Comparison of ENCODE assay signal across 1 cellular context in the genomic region with DNA sequence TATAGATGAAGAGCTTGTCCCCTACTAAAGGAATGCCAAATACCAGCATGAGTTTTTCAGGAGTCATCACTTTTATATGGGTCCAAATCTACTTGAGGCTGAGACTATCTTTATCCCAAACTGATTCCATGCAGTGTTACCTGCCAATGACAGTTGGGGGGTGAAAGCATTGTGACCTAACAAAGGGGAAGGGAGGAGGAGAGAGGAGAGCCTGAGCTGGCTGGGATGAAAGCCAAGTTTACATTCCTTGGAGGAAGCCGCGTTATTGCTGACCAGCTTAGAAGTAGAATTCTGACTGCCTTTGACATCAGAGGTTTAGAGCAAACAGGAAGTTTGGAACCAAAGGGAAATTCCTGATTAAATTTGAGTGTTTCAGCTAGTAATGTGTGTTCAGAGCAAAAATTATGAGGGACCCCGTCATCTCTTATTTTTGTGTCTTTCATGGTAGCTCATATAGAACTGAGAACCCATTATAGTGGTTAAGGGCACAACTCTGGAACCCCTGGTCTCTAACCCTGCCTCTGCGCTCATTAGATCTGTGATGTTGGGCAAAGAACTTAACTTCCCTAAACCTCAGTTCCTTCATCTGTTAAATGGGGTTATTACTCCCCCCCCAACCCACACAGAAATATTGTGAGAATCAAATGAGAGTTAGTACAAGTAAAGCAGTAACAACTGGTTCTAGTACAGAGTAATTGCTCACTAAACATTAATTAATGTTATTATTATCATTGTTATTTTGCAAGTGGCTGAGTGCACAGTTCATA.
TF ChIP-seq lines count a peak whose summit lies in the region.

No MANE protein-coding gene starts in this region.

TF ChIP-seq in GM23338, 12 proteins besides CTCF, POLR2A, EP300 and RAD21 (continued from another document):
- TF ChIP-seq, protein P1, sequence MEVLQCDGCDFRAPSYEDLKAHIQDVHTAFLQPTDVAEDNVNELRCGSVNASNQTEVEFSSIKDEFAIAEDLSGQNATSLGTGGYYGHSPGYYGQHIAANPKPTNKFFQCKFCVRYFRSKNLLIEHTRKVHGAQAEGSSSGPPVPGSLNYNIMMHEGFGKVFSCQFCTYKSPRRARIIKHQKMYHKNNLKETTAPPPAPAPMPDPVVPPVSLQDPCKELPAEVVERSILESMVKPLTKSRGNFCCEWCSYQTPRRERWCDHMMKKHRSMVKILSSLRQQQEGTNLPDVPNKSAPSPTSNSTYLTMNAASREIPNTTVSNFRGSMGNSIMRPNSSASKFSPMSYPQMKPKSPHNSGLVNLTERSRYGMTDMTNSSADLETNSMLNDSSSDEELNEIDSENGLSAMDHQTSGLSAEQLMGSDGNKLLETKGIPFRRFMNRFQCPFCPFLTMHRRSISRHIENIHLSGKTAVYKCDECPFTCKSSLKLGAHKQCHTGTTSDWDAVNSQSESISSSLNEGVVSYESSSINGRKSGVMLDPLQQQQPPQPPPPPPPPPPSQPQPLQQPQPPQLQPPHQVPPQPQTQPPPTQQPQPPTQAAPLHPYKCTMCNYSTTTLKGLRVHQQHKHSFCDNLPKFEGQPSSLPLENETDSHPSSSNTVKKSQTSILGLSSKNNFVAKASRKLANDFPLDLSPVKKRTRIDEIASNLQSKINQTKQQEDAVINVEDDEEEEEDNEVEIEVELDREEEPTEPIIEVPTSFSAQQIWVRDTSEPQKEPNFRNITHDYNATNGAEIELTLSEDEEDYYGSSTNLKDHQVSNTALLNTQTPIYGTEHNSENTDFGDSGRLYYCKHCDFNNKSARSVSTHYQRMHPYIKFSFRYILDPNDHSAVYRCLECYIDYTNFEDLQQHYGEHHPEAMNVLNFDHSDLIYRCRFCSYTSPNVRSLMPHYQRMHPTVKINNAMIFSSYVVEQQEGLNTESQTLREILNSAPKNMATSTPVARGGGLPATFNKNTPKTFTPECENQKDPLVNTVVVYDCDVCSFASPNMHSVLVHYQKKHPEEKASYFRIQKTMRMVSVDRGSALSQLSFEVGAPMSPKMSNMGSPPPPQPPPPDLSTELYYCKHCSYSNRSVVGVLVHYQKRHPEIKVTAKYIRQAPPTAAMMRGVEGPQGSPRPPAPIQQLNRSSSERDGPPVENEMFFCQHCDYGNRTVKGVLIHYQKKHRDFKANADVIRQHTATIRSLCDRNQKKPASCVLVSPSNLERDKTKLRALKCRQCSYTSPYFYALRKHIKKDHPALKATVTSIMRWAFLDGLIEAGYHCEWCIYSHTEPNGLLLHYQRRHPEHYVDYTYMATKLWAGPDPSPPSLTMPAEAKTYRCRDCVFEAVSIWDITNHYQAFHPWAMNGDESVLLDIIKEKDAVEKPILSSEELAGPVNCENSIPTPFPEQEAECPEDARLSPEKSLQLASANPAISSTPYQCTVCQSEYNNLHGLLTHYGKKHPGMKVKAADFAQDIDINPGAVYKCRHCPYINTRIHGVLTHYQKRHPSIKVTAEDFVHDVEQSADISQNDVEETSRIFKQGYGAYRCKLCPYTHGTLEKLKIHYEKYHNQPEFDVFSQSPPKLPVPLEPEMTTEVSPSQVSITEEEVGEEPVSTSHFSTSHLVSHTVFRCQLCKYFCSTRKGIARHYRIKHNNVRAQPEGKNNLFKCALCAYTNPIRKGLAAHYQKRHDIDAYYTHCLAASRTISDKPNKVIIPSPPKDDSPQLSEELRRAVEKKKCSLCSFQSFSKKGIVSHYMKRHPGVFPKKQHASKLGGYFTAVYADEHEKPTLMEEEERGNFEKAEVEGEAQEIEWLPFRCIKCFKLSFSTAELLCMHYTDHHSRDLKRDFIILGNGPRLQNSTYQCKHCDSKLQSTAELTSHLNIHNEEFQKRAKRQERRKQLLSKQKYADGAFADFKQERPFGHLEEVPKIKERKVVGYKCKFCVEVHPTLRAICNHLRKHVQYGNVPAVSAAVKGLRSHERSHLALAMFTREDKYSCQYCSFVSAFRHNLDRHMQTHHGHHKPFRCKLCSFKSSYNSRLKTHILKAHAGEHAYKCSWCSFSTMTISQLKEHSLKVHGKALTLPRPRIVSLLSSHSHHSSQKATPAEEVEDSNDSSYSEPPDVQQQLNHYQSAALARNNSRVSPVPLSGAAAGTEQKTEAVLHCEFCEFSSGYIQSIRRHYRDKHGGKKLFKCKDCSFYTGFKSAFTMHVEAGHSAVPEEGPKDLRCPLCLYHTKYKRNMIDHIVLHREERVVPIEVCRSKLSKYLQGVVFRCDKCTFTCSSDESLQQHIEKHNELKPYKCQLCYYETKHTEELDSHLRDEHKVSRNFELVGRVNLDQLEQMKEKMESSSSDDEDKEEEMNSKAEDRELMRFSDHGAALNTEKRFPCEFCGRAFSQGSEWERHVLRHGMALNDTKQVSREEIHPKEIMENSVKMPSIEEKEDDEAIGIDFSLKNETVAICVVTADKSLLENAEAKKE (CRISPR knock-in tag; IDR thresholded peaks at IDR 0.05): no peak
- no peak for TF ChIP-seq EZH2phosphoT487 (IDR thresholded peaks at IDR 0.05; ENCODE audit: unreplicated experiment)
- TF ChIP-seq STAT1 (IDR thresholded peaks at IDR 0.05; ENCODE audit: unreplicated experiment): no peak
- TF ChIP-seq CREB1 (CRISPR knock-in tag; IDR thresholded peaks at IDR 0.05; ENCODE audit: low read depth): no peak
- TF ChIP-seq POLR2AphosphoS5 (IDR thresholded peaks at IDR 0.05; ENCODE audit: low read depth): no peak
